In genomic region chr6:151370509-151371078, GRCh38 we compare ENCODE assay signal across 14 cellular contexts. TPM values are rescaled to one million over a fixed set of nuclear protein-coding genes. Genes with fewer than 3 reads are reported as not detected.
DNase-seq lines count a peak whose midpoint lies in the region; ATAC-seq and TF ChIP-seq lines count a peak whose summit lies in the region.
"Had no signal": no experiment of that assay in that cellular context is flagged by ENCODE, and none has a peak within 500 bp of the region (broad histone marks: within the 10 kb centered on the region; RNA-seq: fewer than 3 reads in every experiment).

No MANE protein-coding gene starts in this region.

- intact Hi-C loops in activated CD4-positive, alpha-beta T cell treated with anti-CD3 and anti-CD28 coated beads, Interleukin-2, amount 10 ng/mL, durations not matched to agents 24 days and 14 days (cut with micrococcal nuclease) = no loop called here
- intact Hi-C loops in PC-3 (cut with micrococcal nuclease) = no loop called here

- H3K23ac ChIP-seq in neuronal stem cell (ENCODE audit: low read depth, low read length, poor library complexity) = no peak overlapping the region

- no peak overlapping the region for H3K9ac ChIP-seq in PC-3 (ENCODE audit: low read length)
- no peak overlapping the region for H3K9ac ChIP-seq in neuronal stem cell (ENCODE audit: low read depth, low read length, poor library complexity)

- no peaks in the 10 kb centered on the region for H3K27me3 ChIP-seq in PC-3 (ENCODE audit: low read length)
- H3K27me3 ChIP-seq in neuronal stem cell (ENCODE audit: control insufficient read depth in 3 of 3, insufficient read depth in 3 of 3, low read depth in 1 of 3, low read length in 3 of 3) = no peaks in the 10 kb centered on the region

- H2BK5ac ChIP-seq in neuronal stem cell (ENCODE audit: low read length) = no peak overlapping the region

- TF ChIP-seq CTCF in PC-3 (conservative IDR thresholded peaks at IDR 0.05; ENCODE audit: low read depth, low read length) = peak; percentile 38; the same call in 1 of the 2 replicates
- TF ChIP-seq CTCF in neural crest cell (conservative IDR thresholded peaks at IDR 0.05) = peak; percentile 38

- no CpG with 5 or more reads among the region's 6 CpGs for WGBS in neuronal stem cell (ENCODE audit: extremely low coverage in 2 of 2, insufficient read length in 2 of 2, insufficient replicate concordance in 1 of 2), 2 donors

- peaks cover 3% of the 10 kb centered on the region for H3F3A ChIP-seq in PC-3 (ENCODE audit: low read length, unreplicated experiment)

- no peaks in the 10 kb centered on the region for H3K9me3 ChIP-seq in PC-3 (ENCODE audit: low read length)
- H3K9me3 ChIP-seq in neuronal stem cell (replicated peaks in 1 of 2; ENCODE audit: control insufficient read depth in 2 of 2, insufficient read depth in 1 of 2, low read depth in 1 of 2, low read length in 2 of 2) = no peaks in the 10 kb centered on the region

- no TSS peak for BruUV-seq in PC-3 (replicated peaks; lab: Mats Ljungman, UMichigan)

- no peaks in the 10 kb centered on the region for H3K9me3 Mint-ChIP-seq in activated CD4-positive, alpha-beta T cell treated with anti-CD3 and anti-CD28 coated beads, Interleukin-2, amount 10 ng/mL, durations not matched to agents 24 days and 14 days
- H3K9me3 Mint-ChIP-seq in neural crest cell = no peaks in the 10 kb centered on the region
- H3K9me3 Mint-ChIP-seq: naive thymus-derived CD8-positive, alpha-beta T cell had no signal

- H3K36me3 Mint-ChIP-seq in activated CD4-positive, alpha-beta T cell treated with anti-CD3 and anti-CD28 coated beads, Interleukin-2, amount 10 ng/mL, durations not matched to agents 24 days and 14 days (ENCODE audit: low read depth) = peaks cover 48% of the 10 kb centered on the region
- peaks cover 9% of the 10 kb centered on the region for H3K36me3 Mint-ChIP-seq in neural crest cell (ENCODE audit: low read depth)

- H3K36me3 ChIP-seq in PC-3 (ENCODE audit: low read depth, low read length) = peaks cover 11% of the 10 kb centered on the region; the same call in 1 of the 2 replicates
- peaks cover 17 to 60% of the 10 kb centered on the region in 2 donors for H3K36me3 ChIP-seq in neuronal stem cell (replicated peaks in 1 of 2; ENCODE audit: control insufficient read depth in 2 of 2, insufficient read depth in 2 of 2, low read length in 2 of 2)

- no peak overlapping the region for H2BK12ac ChIP-seq in neuronal stem cell (ENCODE audit: low read length)

- no peaks in the 10 kb centered on the region for H3K9me2 ChIP-seq in PC-3 (replicated peaks; ENCODE audit: low read length)

- H3K18ac ChIP-seq in neuronal stem cell (ENCODE audit: low read length) = no peak overlapping the region

- H3K4me3 Mint-ChIP-seq in activated CD4-positive, alpha-beta T cell treated with anti-CD3 and anti-CD28 coated beads, Interleukin-2, amount 10 ng/mL, durations not matched to agents 24 days and 14 days = no peak overlapping the region
- peak overlapping the region; percentile 23 for H3K4me3 Mint-ChIP-seq in neural crest cell

- H2AFZ ChIP-seq in PC-3 (ENCODE audit: low read length) = no peak overlapping the region
- no peak overlapping the region for H2AFZ ChIP-seq in neuronal stem cell (ENCODE audit: low read length)

- H3K4me2 ChIP-seq in PC-3 (ENCODE audit: low read length) (no peak overlapping the region), neuronal stem cell (ENCODE audit: insufficient read depth, low read length, poor library complexity, severe bottlenecking) (no peak overlapping the region)

- POLR2A ChIA-PET in PC-3 (lab: Charles Lee; ENCODE audit: unreplicated experiment) = no interaction called here

- no peaks in the 10 kb centered on the region for H4K20me1 ChIP-seq in PC-3 (ENCODE audit: low read length)

- no peak overlapping the region for H3K14ac ChIP-seq in neuronal stem cell (ENCODE audit: low read length)

- no peak overlapping the region for H2BK120ac ChIP-seq in neuronal stem cell (ENCODE audit: low read depth, low read length)

- H3K4me3 ChIP-seq in PC-3 (ENCODE audit: low read length) = no peak overlapping the region
- no peak overlapping the region for H3K4me3 ChIP-seq in neuronal stem cell (ENCODE audit: low read length in 2 of 2)

- H2BK15ac ChIP-seq in neuronal stem cell (ENCODE audit: low read length) = no peak overlapping the region

- H3K27ac Mint-ChIP-seq in activated CD4-positive, alpha-beta T cell treated with anti-CD3 and anti-CD28 coated beads, Interleukin-2, amount 10 ng/mL, durations not matched to agents 24 days and 14 days = peak overlapping the region; percentile 91
- no peak overlapping the region for H3K27ac Mint-ChIP-seq in neural crest cell (ENCODE audit: unreplicated experiment)

- no peak overlapping the region for H3K4ac ChIP-seq in neuronal stem cell (ENCODE audit: low read length)

- peaks cover 2% of the 10 kb centered on the region for H3K79me1 ChIP-seq in neuronal stem cell (ENCODE audit: low read depth, low read length)

- no peak overlapping the region for H3K27ac ChIP-seq in PC-3 (ENCODE audit: low read length)
- no peak overlapping the region for H3K27ac ChIP-seq in neuronal stem cell (replicated peaks; ENCODE audit: low read length)
- H3K27ac ChIP-seq: WERI-Rb-1 had no signal

- no peak for ATAC-seq in PC-3
- ATAC-seq in HG03196 (IDR thresholded peaks at IDR 0.05; ENCODE audit: unreplicated experiment) = no peak
- ATAC-seq: naive thymus-derived CD8-positive, alpha-beta T cell had no signal

- CTCF ChIA-PET in PC-3 (lab: Charles Lee) = no interaction called here

- no peaks in the 10 kb centered on the region for H3K27me3 Mint-ChIP-seq in activated CD4-positive, alpha-beta T cell treated with anti-CD3 and anti-CD28 coated beads, Interleukin-2, amount 10 ng/mL, durations not matched to agents 24 days and 14 days
- no peaks in the 10 kb centered on the region for H3K27me3 Mint-ChIP-seq in neural crest cell (ENCODE audit: low read depth)
- H3K27me3 Mint-ChIP-seq: naive thymus-derived CD8-positive, alpha-beta T cell had no signal

- H4K91ac ChIP-seq in neuronal stem cell (ENCODE audit: low read depth, low read length, poor library complexity) = no peak overlapping the region

- peaks cover 30% of the 10 kb centered on the region for H3K79me2 ChIP-seq in PC-3 (ENCODE audit: low read length)

- H2AK5ac ChIP-seq in neuronal stem cell (ENCODE audit: low read depth, low read length) = no peak overlapping the region

- H4K8ac ChIP-seq in neuronal stem cell (ENCODE audit: low read depth, low read length) = no peak overlapping the region

- peaks cover 37% of the 10 kb centered on the region for H3K4me1 Mint-ChIP-seq in activated CD4-positive, alpha-beta T cell treated with anti-CD3 and anti-CD28 coated beads, Interleukin-2, amount 10 ng/mL, durations not matched to agents 24 days and 14 days
- peaks cover 56% of the 10 kb centered on the region for H3K4me1 Mint-ChIP-seq in neural crest cell

- H3K4me1 ChIP-seq in PC-3 (ENCODE audit: insufficient read depth, low read length) = peaks cover 15% of the 10 kb centered on the region
- H3K4me1 ChIP-seq in neuronal stem cell (ENCODE audit: control insufficient read depth in 2 of 2, insufficient read depth in 1 of 2, low read depth in 1 of 2, low read length in 2 of 2) = peaks cover 2 to 15% of the 10 kb centered on the region in 2 donors

- no peak for DNase-seq in activated CD4-positive, alpha-beta T cell treated with anti-CD3 and anti-CD28 coated beads, Interleukin-2, amount 10 ng/mL, durations not matched to agents 24 days and 14 days
- DNase-seq in activated CD4-positive, alpha-beta T cell treated with anti-CD3 and anti-CD28 coated beads, Interleukin-2, amount 50 U/mL, for 48 hours = no peak
- DNase-seq in PC-3 = peak; percentile 11
- peak; percentile 35 for DNase-seq in dedifferentiated amniotic fluid mesenchymal stem cell (ENCODE audit: extremely low spot score)
- DNase-seq in neural crest cell (ENCODE audit: low read depth, low spot score) = no peak
- no peak for DNase-seq in cerebellar nuclear complex (lab: John Stamatoyannopoulos, UW)
- DNase-seq in neuronal stem cell (ENCODE audit: low spot score) = no peak
- DNase-seq: DND-41; effector CD8-positive, alpha-beta T cell; naive thymus-derived CD8-positive, alpha-beta T cell; NCI-H2171; stimulated activated CD4-positive, alpha-beta T cell treated with anti-CD3 and anti-CD28 coated beads, Interleukin-15, amount 100 ng/mL, for 24 hours; WERI-Rb-1 had no signal

RNA-seq across cellular contexts. Expression of gene ZBTB2, which starts 20.8 kb away (rescaled TPM):
- 21.4 and 22.2 TPM in 2 replicates for total RNA-seq in activated CD4-positive, alpha-beta T cell treated with anti-CD3 and anti-CD28 coated beads, Interleukin-2, amount 10 ng/mL, durations not matched to agents 24 days and 14 days
- total RNA-seq in PC-3 (2014; rRNA removed) (17.5 and 20.3 TPM in 2 replicates), neural crest cell (17.5 and 17.7 TPM in 2 replicates)
- polyA plus RNA-seq in neuronal stem cell (2013, experiment 1 of 2) = 8.2 TPM
- 7.9 TPM for polyA plus RNA-seq in neuronal stem cell (2013, experiment 2 of 2)

Comparison
In these comparisons a context has a peak if more than half of its experiments do, and no peak if none do; other contexts are left out.
1. DNase-seq: peak in PC-3 (single experiment) and dedifferentiated amniotic fluid mesenchymal stem cell (single experiment); none in activated CD4-positive, alpha-beta T cell treated with anti-CD3 and anti-CD28 coated beads, Interleukin-2, amount 10 ng/mL, durations not matched to agents 24 days and 14 days (single experiment), activated CD4-positive, alpha-beta T cell treated with anti-CD3 and anti-CD28 coated beads, Interleukin-2, amount 50 U/mL, for 48 hours (0 of 2), neural crest cell (single experiment), cerebellar nuclear complex (0 of 2) and neuronal stem cell (single experiment).